27 cellular contexts compared by ENCODE assay signal in genomic region chr10:80176526-80176925, GRCh38. TPM values are rescaled to one million over a fixed set of nuclear protein-coding genes. Genes with fewer than 3 reads are reported as not detected.
DNase-seq lines count a peak whose midpoint lies in the region; ATAC-seq, FAIRE-seq and TF ChIP-seq lines count a peak whose summit lies in the region.
"Had no signal": no experiment of that assay in that cellular context is flagged by ENCODE, and none has a peak within 500 bp of the region (broad histone marks: within the 10 kb centered on the region; RNA-seq: fewer than 3 reads in every experiment).

No MANE protein-coding gene starts in this region.

- H3K4me3 Mint-ChIP-seq in HFFc6: no peak overlapping the region
- H3K4me3 Mint-ChIP-seq in immature natural killer cell: no peak overlapping the region
- H3K4me3 Mint-ChIP-seq in stimulated activated effector memory CD8-positive, alpha-beta T cell treated with anti-CD3 and anti-CD28 coated beads, Interleukin-12 subunit alpha, Interleukin-12 subunit beta, amount 100 ng/mL, for 72 hours: no peak overlapping the region

- peak overlapping the region; percentile 83; the same call in 1 of the 2 replicates for H3K27ac Mint-ChIP-seq in HFFc6
- H3K27ac Mint-ChIP-seq in immature natural killer cell: peak overlapping the region in 4 of 6 donors; percentile 8 to 57 (median 37)
- peak overlapping the region; percentile 87 for H3K27ac Mint-ChIP-seq in stimulated activated effector memory CD8-positive, alpha-beta T cell treated with anti-CD3 and anti-CD28 coated beads, Interleukin-12 subunit alpha, Interleukin-12 subunit beta, amount 100 ng/mL, for 72 hours

- no peaks in the 10 kb centered on the region for H3K27me3 Mint-ChIP-seq in HFFc6 (ENCODE audit: insufficient read depth)
- peaks cover 0 to 3% (median 0%) of the 10 kb centered on the region in 3 donors for H3K27me3 Mint-ChIP-seq in immature natural killer cell (ENCODE audit: low read depth in 3 of 3)

- H3K4me1 ChIP-seq in right atrium auricular region: peaks cover 0 to 86% of the 10 kb centered on the region in 2 donors

- H3K36me3 ChIP-seq in right atrium auricular region: peaks cover 16% of the 10 kb centered on the region
- H3K36me3 ChIP-seq: WERI-Rb-1 had no signal

- no peaks in the 10 kb centered on the region for H3K9me3 Mint-ChIP-seq in HFFc6
- H3K9me3 Mint-ChIP-seq in immature natural killer cell: no peaks in the 10 kb centered on the region
- no peaks in the 10 kb centered on the region for H3K9me3 Mint-ChIP-seq in stimulated activated effector memory CD8-positive, alpha-beta T cell treated with anti-CD3 and anti-CD28 coated beads, Interleukin-12 subunit alpha, Interleukin-12 subunit beta, amount 100 ng/mL, for 72 hours

- no peaks in the 10 kb centered on the region for H3K27me3 ChIP-seq in right atrium auricular region
- H3K27me3 ChIP-seq: ascending aorta, BLaER1, upper lobe of left lung had no signal

- no peak overlapping the region for H3K4me3 ChIP-seq in right atrium auricular region
- H3K4me3 ChIP-seq: ascending aorta, BLaER1, coronary artery, upper lobe of left lung had no signal

- H3K4me1 Mint-ChIP-seq in HFFc6 (ENCODE audit: low read depth) (peaks cover 40% of the 10 kb centered on the region), immature natural killer cell (peaks cover 54 to 64% of the 10 kb centered on the region in 2 donors)
- peaks cover 43% of the 10 kb centered on the region for H3K4me1 Mint-ChIP-seq in stimulated activated effector memory CD8-positive, alpha-beta T cell treated with anti-CD3 and anti-CD28 coated beads, Interleukin-12 subunit alpha, Interleukin-12 subunit beta, amount 100 ng/mL, for 72 hours

- no peaks in the 10 kb centered on the region for H3K9me3 ChIP-seq in right atrium auricular region
- H3K9me3 ChIP-seq: ascending aorta, BLaER1, upper lobe of left lung had no signal

- no peak for ATAC-seq in left cardiac atrium
- no peak for ATAC-seq in stimulated activated effector memory CD8-positive, alpha-beta T cell treated with anti-CD3 and anti-CD28 coated beads, Interleukin-12 subunit alpha, Interleukin-12 subunit beta, amount 100 ng/mL, for 72 hours

- no peak for FAIRE-seq in RCC 7860 (lab: Jason Lieb, UNC)
- FAIRE-seq: GM18507 had no signal

- H3K27ac ChIP-seq in right atrium auricular region: no peak overlapping the region
- H3K27ac ChIP-seq: ascending aorta, BLaER1, coronary artery, WERI-Rb-1 had no signal

- intact Hi-C loops in left cardiac atrium (cut with DNase I): no loop called here

- H3K36me3 Mint-ChIP-seq in HFFc6 (ENCODE audit: low read depth) (peaks cover 6% of the 10 kb centered on the region; the same call in 1 of the 2 replicates), immature natural killer cell (peaks cover 0 to 4% (median 4%) of the 10 kb centered on the region in 3 donors)
- H3K36me3 Mint-ChIP-seq in stimulated activated effector memory CD8-positive, alpha-beta T cell treated with anti-CD3 and anti-CD28 coated beads, Interleukin-12 subunit alpha, Interleukin-12 subunit beta, amount 100 ng/mL, for 72 hours: peaks cover 77% of the 10 kb centered on the region

- TF ChIP-seq CTCF in right atrium auricular region (IDR thresholded peaks at IDR 0.05) (no peak), HFFc6 (IDR thresholded peaks at IDR 0.05) (no peak)

- DNase-seq in left cardiac atrium: peak; percentile 13
- no peak for DNase-seq in right atrium auricular region (ENCODE audit: low spot score)
- DNase-seq in HFFc6: no peak
- DNase-seq in immature natural killer cell: no peak
- no peak for DNase-seq in stimulated activated effector memory CD8-positive, alpha-beta T cell treated with anti-CD3 and anti-CD28 coated beads, Interleukin-12 subunit alpha, Interleukin-12 subunit beta, amount 100 ng/mL, for 72 hours (ENCODE audit: low spot score in 2 of 2)
- DNase-seq in RCC 7860 (ENCODE audit: low spot score): no peak
- DNase-seq in GDM1 (lab: John Stamatoyannopoulos, UW): no peak
- DNase-seq: activated CD4-positive, alpha-beta T cell treated with anti-CD3 and anti-CD28 coated beads, Interleukin-2, amount 50 U/mL, for 1 hour; activated CD8-positive, alpha-beta memory T cell treated with anti-CD3 and anti-CD28 coated beads, Interleukin-2, amount 50 U/mL, for 4 hours; DMS79 treated with DMSO at 0.1 percent for 48 hours; effector memory CD4-positive, alpha-beta T cell; erythroblast; GOT3; hypothalamus; NCI-H146; NCI-H446; NCI-H774; SIG-M5; stimulated activated CD4-positive, alpha-beta T cell treated with anti-CD3 and anti-CD28 coated beads, Interleukin-4, amount 100 ng/mL, for 24 hours; T1000; upper lobe of left lung; WERI-Rb-1 had no signal

RNA-seq across cellular contexts. Expression of gene ANXA11, which starts 28.8 kb away (rescaled TPM):
- total RNA-seq in left cardiac atrium (100 to 1,000 TPM; 327 to 413 TPM), right atrium auricular region (100 to 1,000 TPM; 224 to 266 TPM)
- 100 to 1,000 TPM; 253 to 361 (median 336) TPM for total RNA-seq in HFFc6 (2021; fragmentation: NEBNext Ultra II Directional; extraction: Animal tissue kit (Norgen Biotek cat#: 25700))
- polyA plus RNA-seq in immature natural killer cell: 100 to 1,000 TPM; 136 to 270 (median 181) TPM

RNA-seq across cellular contexts. Expression of gene PLAC9, which starts 44.0 kb away (rescaled TPM):
- total RNA-seq in left cardiac atrium: 10 to 100 TPM; 60.9 to 97.9 TPM
- total RNA-seq in right atrium auricular region: 10 to 100 TPM; 25.5 to 36.3 TPM
- total RNA-seq in HFFc6 (2021; fragmentation: NEBNext Ultra II Directional; extraction: Animal tissue kit (Norgen Biotek cat#: 25700)): 1 to 10 TPM; 2.1 to 6.6 (median 6.2) TPM
- polyA plus RNA-seq in immature natural killer cell: not detected
- total RNA-seq: HT1080 had no signal

Comparison
In these comparisons a context has a peak if more than half of its experiments do, and no peak if none do; other contexts are left out.
1. H3K27ac Mint-ChIP-seq: peak in every context shown above with its lines; median percentile 87 in stimulated activated effector memory CD8-positive, alpha-beta T cell treated with anti-CD3 and anti-CD28 coated beads, Interleukin-12 subunit alpha, Interleukin-12 subunit beta, amount 100 ng/mL, for 72 hours; 83 in HFFc6; 37 in immature natural killer cell.